ENCODE assay signal across 2 cellular contexts in genomic region chr5:81407811-81408210, GRCh38.
TF ChIP-seq lines count a peak whose summit lies in the region.

No MANE protein-coding gene starts in this region.

TF ChIP-seq in HEK293, 187 proteins besides CTCF, POLR2A, EP300 and RAD21:
- TF ChIP-seq MZF1 (tag by site-specific recombination; IDR thresholded peaks at IDR 0.05; ENCODE audit: borderline replicate concordance), result 0 out of 2 replicates have a peak, but pooled peaks have one; percentile 56

TF ChIP-seq in K562, 482 proteins besides CTCF, POLR2A, EP300 and RAD21:
- TF ChIP-seq CHD2 (IDR thresholded peaks at IDR 0.05; ENCODE audit: low read depth, low read length), result peak; percentile 77
